Comparison of ENCODE assay signal across 1 cellular context in the genomic region with DNA sequence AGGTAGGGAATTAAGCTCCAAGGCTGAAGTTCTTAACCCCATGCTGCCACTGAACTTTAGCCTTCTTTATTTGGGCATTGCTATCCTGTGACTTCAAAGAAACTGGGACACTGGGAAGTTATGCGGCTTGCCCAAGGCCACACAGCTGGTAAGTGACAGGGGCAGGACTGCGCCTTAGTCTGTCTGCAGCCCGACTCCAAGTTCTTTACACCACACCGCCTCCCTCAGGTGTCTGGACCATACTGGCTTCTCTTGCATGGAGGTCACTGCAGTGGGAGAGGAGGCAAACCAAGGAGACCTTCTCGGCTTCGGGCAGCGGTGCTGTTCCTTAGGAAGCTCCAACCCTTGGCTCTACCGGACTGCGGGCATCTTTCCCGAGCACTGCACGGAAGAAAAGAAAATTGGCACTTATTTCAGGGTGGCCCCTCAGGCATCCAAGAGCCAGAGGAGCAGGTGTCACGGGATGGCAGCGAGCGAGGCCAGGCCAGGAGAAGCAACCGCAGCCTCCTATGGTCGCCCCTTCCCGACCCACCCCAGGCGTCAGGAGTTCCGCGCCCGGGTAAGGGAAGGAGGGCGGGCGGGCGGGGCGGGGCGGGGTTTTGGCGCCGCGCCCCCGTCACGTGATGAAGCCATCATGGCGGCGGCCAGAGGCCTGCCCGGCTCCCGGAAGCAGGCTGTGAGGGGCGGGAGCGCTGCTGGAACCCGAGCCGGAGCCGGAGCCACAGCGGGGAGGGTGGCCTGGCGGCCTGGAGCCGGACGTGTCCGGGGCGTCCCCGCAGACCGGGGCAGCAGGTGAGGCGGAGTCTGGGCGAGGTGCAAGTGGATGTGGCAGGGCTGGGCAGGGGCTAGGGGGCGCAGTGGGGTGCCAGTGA.
TF ChIP-seq lines count a peak whose summit lies in the region.

No MANE protein-coding gene starts in this region.

TF ChIP-seq in WTC11, 78 proteins besides CTCF, POLR2A, EP300 and RAD21 (continued from another document):
- TF ChIP-seq ARID4B (CRISPR knock-in tag; IDR thresholded peaks at IDR 0.05; ENCODE audit: borderline replicate concordance) = peak; percentile 30; the same call in 1 of the 2 replicates
- no peak for TF ChIP-seq OVOL2 (CRISPR knock-in tag; IDR thresholded peaks at IDR 0.05; ENCODE audit: borderline replicate concordance)
- 0 out of 2 replicates have a peak, but pooled peaks have one; percentile 12 for TF ChIP-seq KAT7 (CRISPR knock-in tag; IDR thresholded peaks at IDR 0.05; ENCODE audit: borderline replicate concordance)
- 0 out of 2 replicates have a peak, but pooled peaks have one; percentile 28 for TF ChIP-seq CREM (CRISPR knock-in tag; IDR thresholded peaks at IDR 0.05)
- no peak for TF ChIP-seq ZNF121 (CRISPR knock-in tag; IDR thresholded peaks at IDR 0.05)
- 0 out of 2 replicates have a peak, but pooled peaks have one; percentile 33 for TF ChIP-seq SMAD3 (CRISPR knock-in tag; IDR thresholded peaks at IDR 0.05; ENCODE audit: borderline replicate concordance)
- TF ChIP-seq FOXP4 (CRISPR knock-in tag; IDR thresholded peaks at IDR 0.05) = no peak
- TF ChIP-seq MAX (CRISPR knock-in tag; IDR thresholded peaks at IDR 0.05) = peak; percentile 60; the same call in 1 of the 2 replicates
- TF ChIP-seq USF1 (CRISPR knock-in tag; IDR thresholded peaks at IDR 0.05) = peak; percentile 93
- TF ChIP-seq SOX15 (CRISPR knock-in tag; IDR thresholded peaks at IDR 0.05) = no peak
- TF ChIP-seq FOXK1 (CRISPR knock-in tag; IDR thresholded peaks at IDR 0.05) = peak; percentile 64; the same call in 1 of the 2 replicates
- TF ChIP-seq, protein P1, sequence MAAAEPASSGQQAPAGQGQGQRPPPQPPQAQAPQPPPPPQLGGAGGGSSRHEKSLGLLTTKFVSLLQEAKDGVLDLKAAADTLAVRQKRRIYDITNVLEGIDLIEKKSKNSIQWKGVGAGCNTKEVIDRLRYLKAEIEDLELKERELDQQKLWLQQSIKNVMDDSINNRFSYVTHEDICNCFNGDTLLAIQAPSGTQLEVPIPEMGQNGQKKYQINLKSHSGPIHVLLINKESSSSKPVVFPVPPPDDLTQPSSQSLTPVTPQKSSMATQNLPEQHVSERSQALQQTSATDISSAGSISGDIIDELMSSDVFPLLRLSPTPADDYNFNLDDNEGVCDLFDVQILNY (CRISPR knock-in tag; IDR thresholded peaks at IDR 0.05) = peak; percentile 71; the same call in 1 of the 2 replicates
- TF ChIP-seq, protein P2, sequence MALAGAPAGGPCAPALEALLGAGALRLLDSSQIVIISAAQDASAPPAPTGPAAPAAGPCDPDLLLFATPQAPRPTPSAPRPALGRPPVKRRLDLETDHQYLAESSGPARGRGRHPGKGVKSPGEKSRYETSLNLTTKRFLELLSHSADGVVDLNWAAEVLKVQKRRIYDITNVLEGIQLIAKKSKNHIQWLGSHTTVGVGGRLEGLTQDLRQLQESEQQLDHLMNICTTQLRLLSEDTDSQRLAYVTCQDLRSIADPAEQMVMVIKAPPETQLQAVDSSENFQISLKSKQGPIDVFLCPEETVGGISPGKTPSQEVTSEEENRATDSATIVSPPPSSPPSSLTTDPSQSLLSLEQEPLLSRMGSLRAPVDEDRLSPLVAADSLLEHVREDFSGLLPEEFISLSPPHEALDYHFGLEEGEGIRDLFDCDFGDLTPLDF (CRISPR knock-in tag; IDR thresholded peaks at IDR 0.05) = 0 out of 2 replicates have a peak, but pooled peaks have one; percentile 49
- TF ChIP-seq ATF1 (CRISPR knock-in tag; IDR thresholded peaks at IDR 0.05) = no peak
- TF ChIP-seq, protein P3, sequence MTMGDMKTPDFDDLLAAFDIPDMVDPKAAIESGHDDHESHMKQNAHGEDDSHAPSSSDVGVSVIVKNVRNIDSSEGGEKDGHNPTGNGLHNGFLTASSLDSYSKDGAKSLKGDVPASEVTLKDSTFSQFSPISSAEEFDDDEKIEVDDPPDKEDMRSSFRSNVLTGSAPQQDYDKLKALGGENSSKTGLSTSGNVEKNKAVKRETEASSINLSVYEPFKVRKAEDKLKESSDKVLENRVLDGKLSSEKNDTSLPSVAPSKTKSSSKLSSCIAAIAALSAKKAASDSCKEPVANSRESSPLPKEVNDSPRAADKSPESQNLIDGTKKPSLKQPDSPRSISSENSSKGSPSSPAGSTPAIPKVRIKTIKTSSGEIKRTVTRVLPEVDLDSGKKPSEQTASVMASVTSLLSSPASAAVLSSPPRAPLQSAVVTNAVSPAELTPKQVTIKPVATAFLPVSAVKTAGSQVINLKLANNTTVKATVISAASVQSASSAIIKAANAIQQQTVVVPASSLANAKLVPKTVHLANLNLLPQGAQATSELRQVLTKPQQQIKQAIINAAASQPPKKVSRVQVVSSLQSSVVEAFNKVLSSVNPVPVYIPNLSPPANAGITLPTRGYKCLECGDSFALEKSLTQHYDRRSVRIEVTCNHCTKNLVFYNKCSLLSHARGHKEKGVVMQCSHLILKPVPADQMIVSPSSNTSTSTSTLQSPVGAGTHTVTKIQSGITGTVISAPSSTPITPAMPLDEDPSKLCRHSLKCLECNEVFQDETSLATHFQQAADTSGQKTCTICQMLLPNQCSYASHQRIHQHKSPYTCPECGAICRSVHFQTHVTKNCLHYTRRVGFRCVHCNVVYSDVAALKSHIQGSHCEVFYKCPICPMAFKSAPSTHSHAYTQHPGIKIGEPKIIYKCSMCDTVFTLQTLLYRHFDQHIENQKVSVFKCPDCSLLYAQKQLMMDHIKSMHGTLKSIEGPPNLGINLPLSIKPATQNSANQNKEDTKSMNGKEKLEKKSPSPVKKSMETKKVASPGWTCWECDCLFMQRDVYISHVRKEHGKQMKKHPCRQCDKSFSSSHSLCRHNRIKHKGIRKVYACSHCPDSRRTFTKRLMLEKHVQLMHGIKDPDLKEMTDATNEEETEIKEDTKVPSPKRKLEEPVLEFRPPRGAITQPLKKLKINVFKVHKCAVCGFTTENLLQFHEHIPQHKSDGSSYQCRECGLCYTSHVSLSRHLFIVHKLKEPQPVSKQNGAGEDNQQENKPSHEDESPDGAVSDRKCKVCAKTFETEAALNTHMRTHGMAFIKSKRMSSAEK (CRISPR knock-in tag; IDR thresholded peaks at IDR 0.05; ENCODE audit: borderline replicate concordance) = no peak
- no peak for TF ChIP-seq ELF4 (CRISPR knock-in tag; IDR thresholded peaks at IDR 0.05; ENCODE audit: low read depth)
- TF ChIP-seq, protein P4, sequence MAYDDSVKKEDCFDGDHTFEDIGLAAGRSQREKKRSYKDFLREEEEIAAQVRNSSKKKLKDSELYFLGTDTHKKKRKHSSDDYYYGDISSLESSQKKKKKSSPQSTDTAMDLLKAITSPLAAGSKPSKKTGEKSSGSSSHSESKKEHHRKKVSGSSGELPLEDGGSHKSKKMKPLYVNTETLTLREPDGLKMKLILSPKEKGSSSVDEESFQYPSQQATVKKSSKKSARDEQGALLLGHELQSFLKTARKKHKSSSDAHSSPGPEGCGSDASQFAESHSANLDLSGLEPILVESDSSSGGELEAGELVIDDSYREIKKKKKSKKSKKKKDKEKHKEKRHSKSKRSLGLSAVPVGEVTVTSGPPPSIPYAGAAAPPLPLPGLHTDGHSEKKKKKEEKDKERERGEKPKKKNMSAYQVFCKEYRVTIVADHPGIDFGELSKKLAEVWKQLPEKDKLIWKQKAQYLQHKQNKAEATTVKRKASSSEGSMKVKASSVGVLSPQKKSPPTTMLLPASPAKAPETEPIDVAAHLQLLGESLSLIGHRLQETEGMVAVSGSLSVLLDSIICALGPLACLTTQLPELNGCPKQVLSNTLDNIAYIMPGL (CRISPR knock-in tag; IDR thresholded peaks at IDR 0.05) = peak; percentile 75
- TF ChIP-seq MYBL2 (CRISPR knock-in tag; IDR thresholded peaks at IDR 0.05) = no peak
- peak; percentile 27; the same call in 1 of the 2 replicates for TF ChIP-seq ESRRA (CRISPR knock-in tag; IDR thresholded peaks at IDR 0.05; ENCODE audit: borderline replicate concordance)
TF ChIP-seq in WTC11: peak in this region for 12.
